Comparison of ENCODE assay signal across 30 cellular contexts in genomic region chrX:2395261-2395850, GRCh38.
"Had no signal": no experiment of that assay in that cellular context is flagged by ENCODE, and none has a peak within 500 bp of the region (broad histone marks: within the 10 kb centered on the region; RNA-seq: fewer than 3 reads in every experiment).

No MANE protein-coding gene starts in this region.

- ATAC-seq: esophagus mucosa; mucosa of descending colon; natural killer cell treated with Interleukin-12 subunit alpha and Interleukin-12 subunit beta and Interleukin-15 and Interleukin-18, amount 100 ng/mL, for 72 hours; stimulated activated naive B cell treated with anti-CD40 and anti-IgM and Interleukin-4, amounts not matched to agents 10 μg/mL and 1 μg/mL and 100 μg/mL, for 72 hours had no signal

- H3K4me3 Mint-ChIP-seq: activated CD4-positive, alpha-beta memory T cell treated with anti-CD3 and anti-CD28 coated beads, Interleukin-2, amount 10 ng/mL, durations not matched to agents 7 days and 5 days; activated CD4-positive, alpha-beta T cell treated with anti-CD3 and anti-CD28 coated beads, Interleukin-2, amount 10 ng/mL, durations not matched to agents 24 days and 14 days; activated naive CD4-positive, alpha-beta T cell treated with anti-CD3 and anti-CD28 coated beads, Interleukin-2, amount 10 ng/mL, durations not matched to agents 7 days and 5 days; activated naive CD8-positive, alpha-beta T cell treated with anti-CD3 and anti-CD28 coated beads, Interleukin-2, amount 10 ng/mL, durations not matched to agents 7 days and 5 days; activated T-cell treated with anti-CD3 and anti-CD28 coated beads, Interleukin-2, amount 50 U/mL, for 24 hours; brain; natural killer cell treated with Interleukin-12 subunit alpha and Interleukin-12 subunit beta and Interleukin-15 and Interleukin-18, amount 100 ng/mL, for 72 hours; stimulated activated naive B cell treated with anti-CD40 and anti-IgM and Interleukin-4, amounts not matched to agents 10 μg/mL and 1 μg/mL and 100 μg/mL, for 72 hours; T-helper 1 cell treated with Interleukin-12 subunit alpha and Interleukin-12 subunit beta and Interleukin-4 antibody, amounts not matched to agents 30 μg/mL and 1 μg/mL, for 36 hours had no signal

- H3K9me3 ChIP-seq: thyroid gland had no signal

- DNase-seq: activated CD4-positive, alpha-beta memory T cell treated with anti-CD3 and anti-CD28 coated beads, Interleukin-2, amount 10 ng/mL, durations not matched to agents 7 days and 5 days; activated CD4-positive, alpha-beta T cell treated with anti-CD3 and anti-CD28 coated beads, Interleukin-2, amount 10 ng/mL, durations not matched to agents 24 days and 14 days; activated CD4-positive, CD25-positive, alpha-beta regulatory T cell treated with anti-CD3 and anti-CD28 coated beads, Interleukin-2, amount 50 U/mL, for 72 hours; activated CD8-positive, alpha-beta memory T cell treated with anti-CD3 and anti-CD28 coated beads, Interleukin-2, amount 50 U/mL, for 48 hours; activated gamma-delta T cell; activated naive CD4-positive, alpha-beta T cell treated with anti-CD3 and anti-CD28 coated beads, Interleukin-2, amount 10 ng/mL, durations not matched to agents 7 days and 5 days; activated naive CD8-positive, alpha-beta T cell treated with anti-CD3 and anti-CD28 coated beads, Interleukin-2, amount 10 ng/mL, durations not matched to agents 7 days and 5 days; activated T-cell treated with anti-CD3 and anti-CD28 coated beads, Interleukin-2, amount 50 U/mL, for 24 hours; foreskin fibroblast; head of caudate nucleus; hippocampal formation; kidney; mucosa of descending colon; nucleus accumbens; right cardiac atrium; stimulated activated CD4-positive, alpha-beta T cell treated with anti-CD3 and anti-CD28 coated beads, Interleukin-15, amount 100 ng/mL, for 24 hours; stimulated activated CD4-positive, alpha-beta T cell treated with anti-CD3 and anti-CD28 coated beads, Interleukin-2, amount 100 ng/mL, for 24 hours; stimulated activated naive B cell treated with anti-CD40 and anti-IgM and Interleukin-4, amounts not matched to agents 10 μg/mL and 1 μg/mL and 100 μg/mL, for 72 hours; stomach; T-helper 9 cell; thyroid gland had no signal

- H3K4me1 ChIP-seq: ascending aorta, parathyroid adenoma, stomach, thyroid gland had no signal

- H3K4me1 Mint-ChIP-seq: activated CD4-positive, alpha-beta memory T cell treated with anti-CD3 and anti-CD28 coated beads, Interleukin-2, amount 10 ng/mL, durations not matched to agents 7 days and 5 days; activated CD4-positive, alpha-beta T cell treated with anti-CD3 and anti-CD28 coated beads, Interleukin-2, amount 10 ng/mL, durations not matched to agents 24 days and 14 days; activated naive CD4-positive, alpha-beta T cell treated with anti-CD3 and anti-CD28 coated beads, Interleukin-2, amount 10 ng/mL, durations not matched to agents 7 days and 5 days; activated naive CD8-positive, alpha-beta T cell treated with anti-CD3 and anti-CD28 coated beads, Interleukin-2, amount 10 ng/mL, durations not matched to agents 7 days and 5 days had no signal

- H3K27ac Mint-ChIP-seq: activated CD4-positive, alpha-beta memory T cell treated with anti-CD3 and anti-CD28 coated beads, Interleukin-2, amount 10 ng/mL, durations not matched to agents 7 days and 5 days; activated CD4-positive, alpha-beta T cell treated with anti-CD3 and anti-CD28 coated beads, Interleukin-2, amount 10 ng/mL, durations not matched to agents 24 days and 14 days; activated naive CD4-positive, alpha-beta T cell treated with anti-CD3 and anti-CD28 coated beads, Interleukin-2, amount 10 ng/mL, durations not matched to agents 7 days and 5 days; activated naive CD8-positive, alpha-beta T cell treated with anti-CD3 and anti-CD28 coated beads, Interleukin-2, amount 10 ng/mL, durations not matched to agents 7 days and 5 days; activated T-cell treated with anti-CD3 and anti-CD28 coated beads, Interleukin-2, amount 50 U/mL, for 24 hours; brain; natural killer cell treated with Interleukin-12 subunit alpha and Interleukin-12 subunit beta and Interleukin-15 and Interleukin-18, amount 100 ng/mL, for 72 hours; stimulated activated naive B cell treated with anti-CD40 and anti-IgM and Interleukin-4, amounts not matched to agents 10 μg/mL and 1 μg/mL and 100 μg/mL, for 72 hours; T-helper 1 cell treated with Interleukin-12 subunit alpha and Interleukin-12 subunit beta and Interleukin-4 antibody, amounts not matched to agents 30 μg/mL and 1 μg/mL, for 36 hours had no signal

- FAIRE-seq: kidney, TTC549 had no signal

- H3K4me3 ChIP-seq: ascending aorta, lung, mucosa of descending colon, stomach, thyroid gland had no signal

- H3K36me3 ChIP-seq: thyroid gland had no signal

- H3K27me3 Mint-ChIP-seq: activated CD4-positive, alpha-beta memory T cell treated with anti-CD3 and anti-CD28 coated beads, Interleukin-2, amount 10 ng/mL, durations not matched to agents 7 days and 5 days; activated CD4-positive, alpha-beta T cell treated with anti-CD3 and anti-CD28 coated beads, Interleukin-2, amount 10 ng/mL, durations not matched to agents 24 days and 14 days; activated naive CD4-positive, alpha-beta T cell treated with anti-CD3 and anti-CD28 coated beads, Interleukin-2, amount 10 ng/mL, durations not matched to agents 7 days and 5 days; activated naive CD8-positive, alpha-beta T cell treated with anti-CD3 and anti-CD28 coated beads, Interleukin-2, amount 10 ng/mL, durations not matched to agents 7 days and 5 days; activated T-cell treated with anti-CD3 and anti-CD28 coated beads, Interleukin-2, amount 50 U/mL, for 24 hours; brain; natural killer cell treated with Interleukin-12 subunit alpha and Interleukin-12 subunit beta and Interleukin-15 and Interleukin-18, amount 100 ng/mL, for 72 hours; stimulated activated naive B cell treated with anti-CD40 and anti-IgM and Interleukin-4, amounts not matched to agents 10 μg/mL and 1 μg/mL and 100 μg/mL, for 72 hours had no signal

- H3K27ac ChIP-seq: ascending aorta, parathyroid adenoma, stomach, thyroid gland, VCaP had no signal

- H3K27me3 ChIP-seq: ascending aorta, stomach, thyroid gland had no signal
